8 cellular contexts compared by ENCODE assay signal in genomic region chr14:100078997-100079561, GRCh38. TPM values are rescaled to one million over a fixed set of nuclear protein-coding genes. Genes with fewer than 3 reads are reported as not detected.
DNase-seq lines count a peak whose midpoint lies in the region; ATAC-seq, FAIRE-seq and TF ChIP-seq lines count a peak whose summit lies in the region.

No MANE protein-coding gene starts in this region.

- intact Hi-C loops in lower lobe of right lung (cut with DNase I): no loop called here
- intact Hi-C loops in stomach (cut with DNase I; ENCODE audit: low total_unique reads): no loop called here

- peaks cover 68% of the 10 kb centered on the region for H3K36me3 Mint-ChIP-seq in activated naive CD8-positive, alpha-beta T cell treated with anti-CD3 and anti-CD28 coated beads, Interleukin-2, amount 10 ng/mL, durations not matched to agents 7 days and 5 days

- peak; percentile 52 for FAIRE-seq in GM12891 (lab: Jason Lieb, UNC)

- POLR2A ChIA-PET in activated naive CD8-positive, alpha-beta T cell treated with anti-CD3 and anti-CD28 coated beads, Interleukin-2, amount 10 ng/mL, durations not matched to agents 7 days and 5 days (lab: Charles Lee): interaction anchor here (0.6 to 10.4 kb wide), 19 partner anchors 10 to 845 kb away, joined by 3 to 297 read pairs (median 4); partner anchors contain the start of gene EVL

- H3K27ac Mint-ChIP-seq in activated naive CD8-positive, alpha-beta T cell treated with anti-CD3 and anti-CD28 coated beads, Interleukin-2, amount 10 ng/mL, durations not matched to agents 7 days and 5 days: peak overlapping the region; percentile 88

- H3K27ac ChIP-seq in lower lobe of right lung (peak overlapping the region; percentile 50), stomach (peak overlapping the region in 4 of 5 donors; percentile 27 to 54 (median 44))

- H3K27me3 ChIP-seq in lower lobe of right lung (ENCODE audit: low read depth) (no peaks in the 10 kb centered on the region), stomach (no peaks in the 10 kb centered on the region)

- H3K4me3 ChIP-seq in lower lobe of right lung (no peak overlapping the region), stomach (no peak overlapping the region)

- peak; percentile 46 for ATAC-seq in HG03097 (IDR thresholded peaks at IDR 0.05; ENCODE audit: low FRiP score, unreplicated experiment)
- peak; percentile 81 for ATAC-seq in activated naive CD8-positive, alpha-beta T cell treated with anti-CD3 and anti-CD28 coated beads, Interleukin-2, amount 10 ng/mL, durations not matched to agents 7 days and 5 days (ENCODE audit: low read depth)
- ATAC-seq in lower lobe of right lung: peak; percentile 23 to 41

- H3K9me3 ChIP-seq in lower lobe of right lung (no peaks in the 10 kb centered on the region), stomach (no peaks in the 10 kb centered on the region)

- 55 to 73% (median 71%) methylated on average over 3 to 8 of the region's 8 CpGs for WGBS in stomach, 5 donors

- peaks cover 88% of the 10 kb centered on the region for H3K4me1 Mint-ChIP-seq in activated naive CD8-positive, alpha-beta T cell treated with anti-CD3 and anti-CD28 coated beads, Interleukin-2, amount 10 ng/mL, durations not matched to agents 7 days and 5 days

- H3K4me1 ChIP-seq in lower lobe of right lung (peaks cover 59% of the 10 kb centered on the region), stomach (peaks cover 11 to 64% (median 35%) of the 10 kb centered on the region in 4 donors)

- DNase-seq in GM12891 (ENCODE audit: insufficient read length, low spot score) (no peak), T follicular helper cell (ENCODE audit: low read depth) (peak; percentile 89), lower lobe of right lung (no peak), stomach (peak; percentile 47), NCI-H1092 (lab: John Stamatoyannopoulos, UW) (no peak), NCI-H524 treated with DMSO at 0.1 percent for 48 hours (lab: John Stamatoyannopoulos, UW) (no peak)
- DNase-seq in activated naive CD8-positive, alpha-beta T cell treated with anti-CD3 and anti-CD28 coated beads, Interleukin-2, amount 10 ng/mL, durations not matched to agents 7 days and 5 days: peak; percentile 83

- H3K4me3 Mint-ChIP-seq in activated naive CD8-positive, alpha-beta T cell treated with anti-CD3 and anti-CD28 coated beads, Interleukin-2, amount 10 ng/mL, durations not matched to agents 7 days and 5 days: peak overlapping the region; percentile 96

- TF ChIP-seq POLR2A in GM12891 (IDR thresholded peaks at IDR 0.05; ENCODE audit: low read depth, low read length): no peak
- TF ChIP-seq POLR2A in stomach (IDR thresholded peaks at IDR 0.05): no peak

- no peaks in the 10 kb centered on the region for H3K27me3 Mint-ChIP-seq in activated naive CD8-positive, alpha-beta T cell treated with anti-CD3 and anti-CD28 coated beads, Interleukin-2, amount 10 ng/mL, durations not matched to agents 7 days and 5 days

- H3K9me3 Mint-ChIP-seq in activated naive CD8-positive, alpha-beta T cell treated with anti-CD3 and anti-CD28 coated beads, Interleukin-2, amount 10 ng/mL, durations not matched to agents 7 days and 5 days: no peaks in the 10 kb centered on the region

- H3K36me3 ChIP-seq in lower lobe of right lung (peaks cover under 1% of the 10 kb centered on the region), stomach (no peaks in the 10 kb centered on the region)

- no peak for TF ChIP-seq EP300 in stomach (IDR thresholded peaks at IDR 0.05)

- no peak for TF ChIP-seq CTCF in lower lobe of right lung (IDR thresholded peaks at IDR 0.05)
- TF ChIP-seq CTCF in stomach (IDR thresholded peaks at IDR 0.05): no peak

TF ChIP-seq in GM12891, 5 proteins besides CTCF, POLR2A, EP300 and RAD21:
- TF ChIP-seq POLR2AphosphoS5 (IDR thresholded peaks at IDR 0.05; ENCODE audit: low read depth, low read length): no peak
- TF ChIP-seq TAF1 (IDR thresholded peaks at IDR 0.05; ENCODE audit: low read depth, low read length): no peak
- TF ChIP-seq PAX5 (IDR thresholded peaks at IDR 0.05; ENCODE audit: insufficient read depth, low read length, severe bottlenecking): no peak
- no peak for TF ChIP-seq SPI1 (IDR thresholded peaks at IDR 0.05; ENCODE audit: low read depth, low read length)
- no peak for TF ChIP-seq POU2F2 (IDR thresholded peaks at IDR 0.05; ENCODE audit: low read depth, low read length)

RNA-seq across cellular contexts. Expression of gene EVL, which starts 13.9 kb away (rescaled TPM):
- polyA plus RNA-seq in GM12891 (2012; ENCODE audit: low read depth, missing spikeins): 181 TPM
- 1,000 to 10,000 TPM; 1,124 to 1,144 TPM for total RNA-seq in activated naive CD8-positive, alpha-beta T cell treated with anti-CD3 and anti-CD28 coated beads, Interleukin-2, amount 10 ng/mL, durations not matched to agents 7 days and 5 days
- 226 TPM for total RNA-seq in lower lobe of right lung
- total RNA-seq in stomach: 100 to 1,000 TPM in 1 of 5 donors, 10 to 100 TPM in 4; 23.3 to 111 (median 32.6) TPM
- polyA plus RNA-seq in stomach: 10 to 100 TPM; 35.7 to 64.9 (median 43.7) TPM

Comparison
In these comparisons a context has a peak if more than half of its experiments do, and no peak if none do; other contexts are left out.
1. DNase-seq: peak in T follicular helper cell (single experiment), activated naive CD8-positive, alpha-beta T cell treated with anti-CD3 and anti-CD28 coated beads, Interleukin-2, amount 10 ng/mL, durations not matched to agents 7 days and 5 days (single experiment) and stomach (single experiment); none in GM12891 (single experiment), lower lobe of right lung (single experiment), NCI-H1092 (single experiment) and NCI-H524 treated with DMSO at 0.1 percent for 48 hours (single experiment).
2. Peak in every context shown above with its lines, with median percentiles within 50 percentile points of each other: ATAC-seq.